ENCODE assay signal across 1 cellular context in the genomic region with DNA sequence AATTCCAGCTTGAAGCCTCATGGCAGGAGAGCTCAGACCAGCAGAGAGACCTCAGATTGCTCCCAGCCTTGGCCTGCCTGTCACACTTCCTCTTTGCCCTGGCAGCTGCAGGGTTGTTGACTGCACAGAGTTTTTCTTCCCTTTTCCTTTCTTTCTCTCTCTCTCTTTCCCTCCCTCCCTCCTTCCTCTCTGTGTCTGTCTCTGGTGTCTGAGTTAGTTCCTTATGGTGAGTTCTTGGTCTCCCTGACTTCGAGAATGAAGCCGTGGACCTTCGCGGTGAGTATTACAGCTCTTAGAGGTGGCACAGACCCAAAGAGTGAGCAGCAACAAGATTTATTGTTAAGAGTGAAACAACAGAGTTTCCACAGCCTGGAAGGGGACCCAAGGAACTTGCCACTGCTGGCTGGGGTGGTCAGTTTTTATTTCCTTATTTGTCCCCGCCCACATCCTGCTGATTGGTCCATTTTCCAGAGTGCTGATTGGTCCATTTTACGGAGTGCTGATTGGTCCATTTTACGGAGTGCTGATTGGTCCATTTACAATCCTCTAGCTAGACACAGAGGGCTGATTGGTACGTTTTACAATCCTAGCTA.
TF ChIP-seq lines count a peak whose summit lies in the region.

No MANE protein-coding gene starts in this region.

TF ChIP-seq in K562, 482 proteins besides CTCF, POLR2A, EP300 and RAD21 (continued from another document):
- TF ChIP-seq CHAMP1 (IDR thresholded peaks at IDR 0.05) (0 out of 2 replicates have a peak, but pooled peaks have one; percentile 3), SRSF7 (optimal IDR thresholded peaks at IDR 0.05; ENCODE audit: low read depth, low read length) (no peak), CC2D1A (IDR thresholded peaks at IDR 0.05) (peak; percentile 41; the same call in 1 of the 2 replicates), HEY1 (CRISPR knock-in tag; IDR thresholded peaks at IDR 0.05; ENCODE audit: borderline replicate concordance) (no peak), NFYB (IDR thresholded peaks at IDR 0.05; ENCODE audit: extremely low read depth, insufficient read length) (peak; percentile 90), OTX1 (CRISPR knock-in tag; IDR thresholded peaks at IDR 0.05) (no peak), RBM25 (IDR thresholded peaks at IDR 0.05; ENCODE audit: low read depth, low read length, severe bottlenecking) (peak; percentile 54), SOX6 (IDR thresholded peaks at IDR 0.05) (no peak), MTA1 (IDR thresholded peaks at IDR 0.05; ENCODE audit: borderline replicate concordance) (no peak), ZNF232 (CRISPR knock-in tag; IDR thresholded peaks at IDR 0.05) (no peak), ZNF695 (CRISPR knock-in tag; IDR thresholded peaks at IDR 0.05) (no peak), ZNF316 (IDR thresholded peaks at IDR 0.05) (peak; percentile 83), FOXM1 (IDR thresholded peaks at IDR 0.05; ENCODE audit: low read depth) (peak; percentile 26; the same call in 1 of the 2 replicates), FOXM1 (CRISPR knock-in tag; IDR thresholded peaks at IDR 0.05; ENCODE audit: low read depth) (no peak), DDX20 (tag; IDR thresholded peaks at IDR 0.05; ENCODE audit: low read depth) (no peak), MAFG (tag; conservative IDR thresholded peaks at IDR 0.05) (peak; percentile 39; the same call in 1 of the 2 replicates), ASH1L (IDR thresholded peaks at IDR 0.05; ENCODE audit: borderline replicate concordance, low read depth, partially characterized antibody) (peak; percentile 81), SP1 (CRISPR knock-in tag; IDR thresholded peaks at IDR 0.05) (0 out of 2 replicates have a peak, but pooled peaks have one; percentile 30), POLR2AphosphoS5 (IDR thresholded peaks at IDR 0.05; ENCODE audit: control insufficient read depth, insufficient read depth, low read depth, low read length) (no peak), ZNF586 (CRISPR knock-in tag; conservative IDR thresholded peaks at IDR 0.05) (no peak), L3MBTL2 (IDR thresholded peaks at IDR 0.05) (no peak), PHF20 (IDR thresholded peaks at IDR 0.05; ENCODE audit: partially characterized antibody) (no peak)
- TF ChIP-seq, protein P1, sequence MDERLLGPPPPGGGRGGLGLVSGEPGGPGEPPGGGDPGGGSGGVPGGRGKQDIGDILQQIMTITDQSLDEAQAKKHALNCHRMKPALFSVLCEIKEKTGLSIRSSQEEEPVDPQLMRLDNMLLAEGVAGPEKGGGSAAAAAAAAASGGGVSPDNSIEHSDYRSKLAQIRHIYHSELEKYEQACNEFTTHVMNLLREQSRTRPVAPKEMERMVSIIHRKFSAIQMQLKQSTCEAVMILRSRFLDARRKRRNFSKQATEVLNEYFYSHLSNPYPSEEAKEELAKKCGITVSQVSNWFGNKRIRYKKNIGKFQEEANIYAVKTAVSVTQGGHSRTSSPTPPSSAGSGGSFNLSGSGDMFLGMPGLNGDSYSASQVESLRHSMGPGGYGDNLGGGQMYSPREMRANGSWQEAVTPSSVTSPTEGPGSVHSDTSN (CRISPR knock-in tag; IDR thresholded peaks at IDR 0.05; ENCODE audit: low read depth), result no peak
- TF ChIP-seq, protein P1 (tag; conservative IDR thresholded peaks at IDR 0.05; ENCODE audit: low read depth), result 0 out of 2 replicates have a peak, but pooled peaks have one; percentile 18
TF ChIP-seq in K562: peak in this region for 14.
